In the genomic region with DNA sequence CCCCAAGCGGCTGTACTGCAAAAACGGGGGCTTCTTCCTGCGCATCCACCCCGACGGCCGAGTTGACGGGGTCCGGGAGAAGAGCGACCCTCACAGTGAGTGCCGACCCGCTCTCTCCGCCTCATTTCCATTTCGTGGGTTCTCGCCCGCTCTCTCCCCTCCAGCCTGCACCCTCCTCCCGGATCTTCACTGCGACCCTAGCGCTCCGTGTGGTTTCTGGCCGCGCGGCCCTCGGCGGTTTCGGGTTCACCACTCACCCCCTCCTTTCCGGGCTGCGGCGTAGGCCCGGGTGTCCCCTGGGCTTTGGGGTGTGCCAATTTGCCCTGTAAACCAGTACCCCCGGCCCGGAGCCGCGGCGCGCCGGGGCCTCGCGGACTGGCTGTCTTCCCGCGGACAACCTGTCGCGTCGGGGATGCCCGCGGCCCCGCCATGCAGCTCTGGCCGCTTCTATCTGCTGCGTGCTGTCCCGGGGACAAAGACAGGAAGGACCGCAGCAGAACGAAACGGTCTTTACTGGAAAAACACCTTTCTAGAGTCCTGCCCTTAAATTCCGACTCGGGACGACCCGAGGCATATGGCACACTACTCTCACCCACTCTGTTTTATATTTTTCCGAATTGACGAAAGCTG, we compare ENCODE assay signal across 9 cellular contexts. TPM values are rescaled to one million over a fixed set of nuclear protein-coding genes. Genes with fewer than 3 reads are reported as not detected.
DNase-seq lines count a peak whose midpoint lies in the region; ATAC-seq and TF ChIP-seq lines count a peak whose summit lies in the region.
"Had no signal": no experiment of that assay in that cellular context is flagged by ENCODE, and none has a peak within 500 bp of the region (broad histone marks: within the 10 kb centered on the region; RNA-seq: fewer than 3 reads in every experiment).

No MANE protein-coding gene starts in this region.

- TF ChIP-seq POLR2A in erythroblast (IDR thresholded peaks at IDR 0.05; ENCODE audit: low read length) (no peak), transverse colon (IDR thresholded peaks at IDR 0.05) (no peak)

- in situ Hi-C loops in transverse colon (cut with MboI; ENCODE audit: low pct_ligation_motif_present in 1 of 4, low pct_unique_long_range_greater_than_20kb in 1 of 4, low sequenced_read_pairs in 3 of 4): no loop called here

- ATAC-seq in GM21529 (IDR thresholded peaks at IDR 0.05; ENCODE audit: unreplicated experiment): peak; percentile 53

- H3K4me3 ChIP-seq in HUES64 (ENCODE audit: low read length) (peak overlapping the region; percentile 81), mucosa of rectum (ENCODE audit: low read length in 2 of 2) (peak overlapping the region; percentile 74 to 75), transverse colon (peak overlapping the region; percentile 45 to 81 (median 63))

- peak in 1 of 5 experiments; percentile 10 for TF ChIP-seq CTCF in transverse colon (IDR thresholded peaks at IDR 0.05)

- H3K9me3 ChIP-seq in HUES64 (ENCODE audit: insufficient read depth, low read depth, low read length): no peaks in the 10 kb centered on the region
- no peaks in the 10 kb centered on the region for H3K9me3 ChIP-seq in mucosa of rectum (ENCODE audit: control insufficient read depth in 2 of 2, low read length in 2 of 2)
- H3K9me3 ChIP-seq in transverse colon: no peaks in the 10 kb centered on the region

- H3K9ac ChIP-seq in HUES64 (ENCODE audit: low read depth, low read length): peak overlapping the region; percentile 96
- peak overlapping the region in 1 of 2 donors; percentile 63 for H3K9ac ChIP-seq in mucosa of rectum (ENCODE audit: low read depth in 1 of 2, low read length in 2 of 2)

- under 1% methylated on average over 58 of the region's 58 CpGs for WGBS in HUES64
- 0 to 1% methylated on average over 4 to 57 of the region's 58 CpGs for WGBS in transverse colon (ENCODE audit: low coverage in 1 of 2), 2 donors

- TF ChIP-seq EP300 in transverse colon (IDR thresholded peaks at IDR 0.05; ENCODE audit: low read depth): no peak

- H3K36me3 ChIP-seq in HUES64 (ENCODE audit: insufficient read depth, low read length): peaks cover 33% of the 10 kb centered on the region
- H3K36me3 ChIP-seq in mucosa of rectum (ENCODE audit: control insufficient read depth in 2 of 2, insufficient read depth in 2 of 2, low read length in 2 of 2): no peaks in the 10 kb centered on the region
- H3K36me3 ChIP-seq in transverse colon: no peaks in the 10 kb centered on the region

- no peaks in the 10 kb centered on the region for H3K27me3 ChIP-seq in HUES64 (ENCODE audit: insufficient read depth, low read length)
- peaks cover 32% of the 10 kb centered on the region in 2 donors for H3K27me3 ChIP-seq in mucosa of rectum (ENCODE audit: control insufficient read depth in 2 of 2, insufficient read depth in 2 of 2, low read length in 2 of 2)
- peaks cover 46% of the 10 kb centered on the region for H3K27me3 ChIP-seq in transverse colon

- intact Hi-C loops in transverse colon (cut with DNase I; ENCODE audit: low total_unique reads): loop anchor here (5.0 kb wide), 1 partner anchor 95 kb away; a partner anchor contains a TSS

- H3K4me1 ChIP-seq in HUES64 (ENCODE audit: insufficient read depth, low read length) (peaks cover 52% of the 10 kb centered on the region), mucosa of rectum (ENCODE audit: control insufficient read depth in 2 of 2, insufficient read depth in 2 of 2, low read length in 2 of 2) (no peaks in the 10 kb centered on the region), transverse colon (peaks cover 0 to 44% (median 0%) of the 10 kb centered on the region in 4 donors)

- peak; percentile 25 for DNase-seq in NCI-H1105 treated with DMSO at 0.1 percent for 48 hours (lab: John Stamatoyannopoulos, UW)
- DNase-seq in NCI-H1105 (lab: John Stamatoyannopoulos, UW): no peak
- DNase-seq in activated CD4-positive, alpha-beta T cell treated with anti-CD3 and anti-CD28 coated beads, Interleukin-2, amount 50 U/mL, for 48 hours: peak; percentile 18 to 34
- DNase-seq in erythroblast (lab: John Stamatoyannopoulos, UW): peak; percentile 45 to 50
- DNase-seq in transverse colon: peak; percentile 49

- H3K27ac ChIP-seq in HUES64 (ENCODE audit: low read depth, low read length): peak overlapping the region; percentile 92
- peak overlapping the region; percentile 60 to 61 for H3K27ac ChIP-seq in mucosa of rectum (ENCODE audit: low read depth in 2 of 2, low read length in 2 of 2)
- H3K27ac ChIP-seq in transverse colon: peak overlapping the region; percentile 83 to 91 (median 86)
- H3K27ac ChIP-seq: C4-2B had no signal

RNA-seq across cellular contexts. Expression of a gene that starts 0.7 kb away (rescaled TPM):
- 31.5 TPM for polyA plus RNA-seq in HUES64 (2013, experiment 1 of 2)
- polyA plus RNA-seq in HUES64 (2013, experiment 2 of 2): 33.5 TPM
- 1 to 10 TPM; 1.9 to 8.6 (median 5.8) TPM for total RNA-seq in transverse colon
